In genomic region chr2:238426568-238427434, GRCh38 we compare ENCODE assay signal across 8 cellular contexts. TPM values are rescaled to one million over a fixed set of nuclear protein-coding genes. Genes with fewer than 3 reads are reported as not detected.
DNase-seq lines count a peak whose midpoint lies in the region; ATAC-seq and TF ChIP-seq lines count a peak whose summit lies in the region.

Gene ASB1, plus strand, starts transcription at chr2:238426927. Its CDS starts 144 bp downstream, at chr2:238427071.

- peak within 1 kb of the TSS; percentile 88 for H3K4me3 ChIP-seq in Caco-2 (ENCODE audit: low read depth, low read length)
- H3K4me3 ChIP-seq in HL-60 (replicated peaks; ENCODE audit: insufficient read depth, low read length) = peak within 1 kb of the TSS; percentile 76
- peak within 1 kb of the TSS; percentile 92 for H3K4me3 ChIP-seq in PC-9

- no TSS peak for BruUV-seq in Caco-2 (replicated peaks; lab: Mats Ljungman, UMichigan)
- no TSS peak for BruUV-seq in PC-9 (replicated peaks; lab: Mats Ljungman, UMichigan)

- no peaks in the 10 kb centered on the region for H3K4me1 Mint-ChIP-seq in Caco-2 (ENCODE audit: low read depth, unreplicated experiment)
- peaks cover 38% of the 10 kb centered on the region for H3K4me1 Mint-ChIP-seq in stimulated activated effector memory CD8-positive, alpha-beta T cell treated with anti-CD3 and anti-CD28 coated beads, Interleukin-12 subunit alpha, Interleukin-12 subunit beta, amount 100 ng/mL, for 72 hours

- H3K36me3 ChIP-seq in Caco-2 (ENCODE audit: control insufficient read depth, insufficient read depth, low read length) (no peaks in the 10 kb centered on the region), PC-9 (ENCODE audit: low read depth) (peaks cover 8% of the 10 kb centered on the region; the same call in 1 of the 2 replicates)

- TF ChIP-seq CTCF in Caco-2 (IDR thresholded peaks at IDR 0.05; ENCODE audit: insufficient read depth in 1 of 2, low read depth in 1 of 2, low read length in 1 of 2, severe bottlenecking in 1 of 2, unreplicated experiment in 1 of 2) = no peak
- no peak for TF ChIP-seq CTCF in HL-60 (IDR thresholded peaks at IDR 0.05; ENCODE audit: insufficient read depth, low read length)
- no peak for TF ChIP-seq CTCF in PC-9 (conservative IDR thresholded peaks at IDR 0.05)

- intact Hi-C loops in Caco-2 (cut with micrococcal nuclease; ENCODE audit: unreplicated experiment) (loop anchor here (2.0 kb wide), 1 partner anchor 70 kb away; no protein-coding TSS in a partner anchor), PC-9 (cut with micrococcal nuclease; ENCODE audit: unreplicated experiment) (loop anchor here (5.0 kb wide), 2 partner anchors 44 to 70 kb away; no protein-coding TSS in a partner anchor)

- peaks cover 47% of the 10 kb centered on the region for H3K79me2 ChIP-seq in PC-9 (ENCODE audit: low read depth)

- H3K27me3 ChIP-seq in Caco-2 (replicated peaks; ENCODE audit: control insufficient read depth, insufficient read depth, low read length) = no peaks in the 10 kb centered on the region
- H3K27me3 ChIP-seq in HL-60 (ENCODE audit: insufficient read depth, poor library complexity, severe bottlenecking) = no peaks in the 10 kb centered on the region
- H3K27me3 ChIP-seq in PC-9 (ENCODE audit: insufficient read depth, low read depth) = no peaks in the 10 kb centered on the region

- peaks cover 10% of the 10 kb centered on the region; the same call in 1 of the 2 replicates for H3F3A ChIP-seq in PC-9 (ENCODE audit: insufficient read depth, low read depth)

- POLR2A ChIA-PET in Caco-2 (lab: Charles Lee) (no interaction called here), PC-9 (lab: Charles Lee; ENCODE audit: unreplicated experiment) (interaction anchor here (1.2 kb wide), 1 partner anchor 18 kb away, joined by 10 read pairs; no protein-coding TSS in a partner anchor)

- H3K4me1 ChIP-seq in Caco-2 (0 out of 2 replicates have a peak, but pooled peaks cover 6% of the 10 kb centered on the region), PC-9 (replicated peaks; ENCODE audit: insufficient read depth) (peaks cover 17% of the 10 kb centered on the region)

- CTCF ChIA-PET in Caco-2 (lab: Charles Lee) = no interaction called here
- CTCF ChIA-PET in PC-9 (lab: Charles Lee) = no interaction called here

- H3K27ac Mint-ChIP-seq in Caco-2 (ENCODE audit: unreplicated experiment) = peak within 1 kb of the TSS; percentile 48
- peak within 1 kb of the TSS; percentile 93 for H3K27ac Mint-ChIP-seq in stimulated activated effector memory CD8-positive, alpha-beta T cell treated with anti-CD3 and anti-CD28 coated beads, Interleukin-12 subunit alpha, Interleukin-12 subunit beta, amount 100 ng/mL, for 72 hours

- peak; percentile 87 for ATAC-seq in GM19463 (IDR thresholded peaks at IDR 0.05; ENCODE audit: unreplicated experiment)
- peak; percentile 77 for ATAC-seq in esophagus mucosa
- peak; percentile 86 for ATAC-seq in stimulated activated effector memory CD8-positive, alpha-beta T cell treated with anti-CD3 and anti-CD28 coated beads, Interleukin-12 subunit alpha, Interleukin-12 subunit beta, amount 100 ng/mL, for 72 hours

- H4K20me1 ChIP-seq in PC-9 (ENCODE audit: insufficient read depth) = peaks cover 13% of the 10 kb centered on the region; the same call in 1 of the 2 replicates

- no peaks in the 10 kb centered on the region for H3K27me3 Mint-ChIP-seq in Caco-2 (ENCODE audit: insufficient read depth, unreplicated experiment)

- H3K4me2 ChIP-seq in PC-9 = peak within 1 kb of the TSS; percentile 98

- DNase-seq in Caco-2 (peak; percentile 74 to 76), HL-60 (ENCODE audit: low read depth in 1 of 2, low spot score in 1 of 2) (peak; percentile 65 to 84), PC-9 (peak; percentile 78 to 89), myocyte (ENCODE audit: low read depth) (peak; percentile 83)
- peak; percentile 85 for DNase-seq in activated T-cell treated with anti-CD3 and anti-CD28 coated beads, Interleukin-2, amount 50 U/mL, for 1 hour
- DNase-seq in stimulated activated effector memory CD8-positive, alpha-beta T cell treated with anti-CD3 and anti-CD28 coated beads, Interleukin-12 subunit alpha, Interleukin-12 subunit beta, amount 100 ng/mL, for 72 hours (ENCODE audit: low spot score in 2 of 2) = peak; percentile 86 to 93

- H3K27ac ChIP-seq in HL-60 (replicated peaks) (peak within 1 kb of the TSS; percentile 81), PC-9 (peak within 1 kb of the TSS; percentile 75)

- peak within 1 kb of the TSS; percentile 95 for H2AFZ ChIP-seq in PC-9

- peak within 1 kb of the TSS; percentile 81 for H3K4me3 Mint-ChIP-seq in Caco-2 (ENCODE audit: unreplicated experiment)
- peak within 1 kb of the TSS; percentile 82 for H3K4me3 Mint-ChIP-seq in stimulated activated effector memory CD8-positive, alpha-beta T cell treated with anti-CD3 and anti-CD28 coated beads, Interleukin-12 subunit alpha, Interleukin-12 subunit beta, amount 100 ng/mL, for 72 hours

- peaks cover 21% of the 10 kb centered on the region for H3K36me3 Mint-ChIP-seq in Caco-2 (ENCODE audit: insufficient read depth, unreplicated experiment)
- H3K36me3 Mint-ChIP-seq in stimulated activated effector memory CD8-positive, alpha-beta T cell treated with anti-CD3 and anti-CD28 coated beads, Interleukin-12 subunit alpha, Interleukin-12 subunit beta, amount 100 ng/mL, for 72 hours = peaks cover 23% of the 10 kb centered on the region

- H3K9me3 ChIP-seq in Caco-2 (no peaks in the 10 kb centered on the region), PC-9 (ENCODE audit: insufficient read depth, low read depth) (no peaks in the 10 kb centered on the region)

- H3K9me3 Mint-ChIP-seq in Caco-2 (ENCODE audit: unreplicated experiment) = no peaks in the 10 kb centered on the region
- H3K9me3 Mint-ChIP-seq in stimulated activated effector memory CD8-positive, alpha-beta T cell treated with anti-CD3 and anti-CD28 coated beads, Interleukin-12 subunit alpha, Interleukin-12 subunit beta, amount 100 ng/mL, for 72 hours = no peaks in the 10 kb centered on the region

- no peaks in the 10 kb centered on the region for H3K9me2 ChIP-seq in PC-9 (ENCODE audit: insufficient read depth)

RNA-seq across cellular contexts. Expression of gene ASB1, which starts in this region (rescaled TPM):
- total RNA-seq in Caco-2 (2022) = 14.2 and 16.9 TPM in 2 replicates
- 56.7 and 64.6 TPM in 2 replicates for total RNA-seq in PC-9 (2021)
- 12.3 TPM for total RNA-seq in esophagus mucosa
- 55.5 and 70.7 TPM in 2 replicates for total RNA-seq in myocyte
- polyA plus RNA-seq in myocyte (2012) = 77.6 TPM

Comparison
In these comparisons a context has a peak if more than half of its experiments do, and no peak if none do; other contexts are left out.
1. Peak in every context shown above with its lines: DNase-seq, ATAC-seq, H3K4me3 ChIP-seq and H3K27ac ChIP-seq.